9 cellular contexts compared by ENCODE assay signal in genomic region chr9:108850293-108850897, GRCh38. TPM values are rescaled to one million over a fixed set of nuclear protein-coding genes. Genes with fewer than 3 reads are reported as not detected.
A peak's percentile ranks its signal among the peaks of the same experiment; 100 is the strongest.
DNase-seq lines count a peak whose midpoint lies in the region; ATAC-seq and TF ChIP-seq lines count a peak whose summit lies in the region.
"Had no signal": no experiment of that assay in that cellular context is flagged by ENCODE, and none has a peak within 500 bp of the region (broad histone marks: within the 10 kb centered on the region; RNA-seq: fewer than 3 reads in every experiment).

No MANE protein-coding gene starts in this region.

- POLR2A ChIA-PET in A673 (lab: Charles Lee; ENCODE audit: low non-redundant PET) (no interaction called here), Panc1 (lab: Charles Lee) (no interaction called here)

- H3K9me3 ChIP-seq in A673 (ENCODE audit: low read depth, low read length, poor library complexity, severe bottlenecking) (no peaks in the 10 kb centered on the region), Panc1 (ENCODE audit: control insufficient read depth, insufficient read depth, low read depth, low read length) (no peaks in the 10 kb centered on the region)
- H3K9me3 ChIP-seq: ascending aorta had no signal

- H3K27me3 ChIP-seq in A673 (replicated peaks; ENCODE audit: insufficient read depth, low read depth, low read length, poor library complexity): no peaks in the 10 kb centered on the region
- no peaks in the 10 kb centered on the region for H3K27me3 ChIP-seq in Panc1 (ENCODE audit: control insufficient read depth, insufficient read depth, low read length)
- H3K27me3 ChIP-seq: ascending aorta had no signal

- TF ChIP-seq CTCF in A673 (conservative IDR thresholded peaks at IDR 0.05; ENCODE audit: low read depth, low read length) (peak; percentile 53), GM10266 (IDR thresholded peaks at IDR 0.05; ENCODE audit: control insufficient read depth, insufficient read depth, low read depth, missing control alignments) (peak; percentile 45), Panc1 (IDR thresholded peaks at IDR 0.05) (peak; percentile 40; the same call in 1 of the 2 replicates), fibroblast of pulmonary artery (IDR thresholded peaks at IDR 0.05; ENCODE audit: low read length, missing control alignments) (peak; percentile 58)

- BruUV-seq in A673 (replicated peaks; lab: Mats Ljungman, UMichigan): no TSS peak
- BruUV-seq in Panc1 (replicated peaks; lab: Mats Ljungman, UMichigan): no TSS peak

- in situ Hi-C loops in Panc1 (cut with HindIII; ENCODE audit: low pct_unique_long_range_greater_than_20kb, low sequenced_read_pairs): no loop called here

- CTCF ChIA-PET in A673 (lab: Charles Lee) (no interaction called here), Panc1 (lab: Charles Lee) (no interaction called here)

- peak; percentile 15 for DNase-seq in A673 (ENCODE audit: low spot score)
- DNase-seq in GM10266 (ENCODE audit: extremely low spot score): peak; percentile 60
- no peak for DNase-seq in Panc1 (ENCODE audit: low read depth, low spot score)
- DNase-seq in fibroblast of pulmonary artery (ENCODE audit: low read depth): peak; percentile 66
- DNase-seq in HK-2 (ENCODE audit: unreplicated experiment): no peak
- DNase-seq in hypothalamus (lab: John Stamatoyannopoulos, UW): no peak
- DNase-seq in foreskin melanocyte: no peak

- H3K36me3 ChIP-seq in A673 (ENCODE audit: insufficient read depth, low read length, poor library complexity, severe bottlenecking) (no peaks in the 10 kb centered on the region), Panc1 (ENCODE audit: control insufficient read depth, insufficient read depth, low read length) (no peaks in the 10 kb centered on the region)
- H3K36me3 ChIP-seq: ascending aorta had no signal

- ATAC-seq in Panc1: no peak
- ATAC-seq in GM18520 (IDR thresholded peaks at IDR 0.05; ENCODE audit: unreplicated experiment): no peak

- no peak overlapping the region for H3K4me3 ChIP-seq in A673 (ENCODE audit: low read depth, low read length, poor library complexity, severe bottlenecking)
- no peak overlapping the region for H3K4me3 ChIP-seq in Panc1 (ENCODE audit: low read depth in 2 of 2, low read length in 2 of 2)
- no peak overlapping the region for H3K4me3 ChIP-seq in fibroblast of pulmonary artery (replicated peaks; ENCODE audit: low read depth, low read length)
- H3K4me3 ChIP-seq: ascending aorta had no signal

- H3K27ac ChIP-seq in A673 (ENCODE audit: low read depth, low read length, poor library complexity, severe bottlenecking) (no peak overlapping the region), Panc1 (ENCODE audit: low read length) (no peak overlapping the region)
- H3K27ac ChIP-seq: ascending aorta had no signal

- intact Hi-C loops in A673 (cut with micrococcal nuclease; ENCODE audit: unreplicated experiment) (no loop called here), Panc1 (cut with micrococcal nuclease; ENCODE audit: unreplicated experiment) (no loop called here)

- H3K4me1 ChIP-seq in A673 (ENCODE audit: insufficient read depth, low read length, poor library complexity, severe bottlenecking) (no peaks in the 10 kb centered on the region), Panc1 (ENCODE audit: control insufficient read depth, insufficient read depth, low read length) (no peaks in the 10 kb centered on the region)
- H3K4me1 ChIP-seq: ascending aorta had no signal

RNA-seq across cellular contexts. Expression of gene ACTL7B, which starts 5.4 kb away (rescaled TPM):
- total RNA-seq in A673 (2021) (not detected in 2 replicates), Panc1 (2021; ENCODE audit: unreplicated experiment) (not detected)
- not detected for polyA plus RNA-seq in Panc1 (2012; ENCODE audit: insufficient read length)
- total RNA-seq: ascending aorta had no signal

RNA-seq across cellular contexts. Expression of gene ACTL7A, which starts 11.7 kb away (rescaled TPM):
- total RNA-seq in A673 (2021) (not detected in 2 replicates), Panc1 (2021; ENCODE audit: unreplicated experiment) (not detected)
- not detected for polyA plus RNA-seq in Panc1 (2012; ENCODE audit: insufficient read length)
- total RNA-seq: ascending aorta had no signal

Comparison
In these comparisons a context has a peak if more than half of its experiments do, and no peak if none do; other contexts are left out.
1. DNase-seq: peak in A673 (single experiment), GM10266 (single experiment) and fibroblast of pulmonary artery (single experiment); none in Panc1 (single experiment), HK-2 (single experiment), hypothalamus (0 of 51) and foreskin melanocyte (single experiment).
2. Peak in every context shown above with its lines, with median percentiles within 50 percentile points of each other: CTCF ChIP-seq.